In genomic region chr11:112728288-112728687, GRCh38 we compare ENCODE assay signal across 24 cellular contexts.
"Had no signal": no experiment of that assay in that cellular context is flagged by ENCODE, and none has a peak within 500 bp of the region (broad histone marks: within the 10 kb centered on the region; RNA-seq: fewer than 3 reads in every experiment).

No MANE protein-coding gene starts in this region.

- H3K9me3 ChIP-seq: SK-N-SH had no signal

- H3K27ac ChIP-seq: RWPE1 had no signal

- DNase-seq: IMR-90; Kasumi-1; KG1; NCI-H1092; NCI-H1105 treated with DMSO at 0.1 percent for 48 hours; NCI-H1417 treated with DMSO at 0.1 percent for 48 hours; NCI-H187; NCI-H2029; NCI-H2081 treated with DMSO at 0.1 percent for 48 hours; NCI-H2171; NCI-H226; NCI-H446; NCI-H510A; NCI-H524 treated with DMSO at 0.1 percent for 48 hours; NCI-H69; NCI-H774; NK-92 treated with Interleukin-12 subunit alpha and Interleukin-12 subunit beta, amount 100 ng/mL, for 24 hours; PC-3; SHP77; SK-N-SH; SW 1271 had no signal

- ATAC-seq: HepG2, Panc1, PC-3 had no signal

- H3K9ac ChIP-seq: SK-N-SH had no signal

- H3K9me2 ChIP-seq: SK-N-SH had no signal

- H3K4me2 ChIP-seq: SK-N-SH had no signal
